In the genomic region with DNA sequence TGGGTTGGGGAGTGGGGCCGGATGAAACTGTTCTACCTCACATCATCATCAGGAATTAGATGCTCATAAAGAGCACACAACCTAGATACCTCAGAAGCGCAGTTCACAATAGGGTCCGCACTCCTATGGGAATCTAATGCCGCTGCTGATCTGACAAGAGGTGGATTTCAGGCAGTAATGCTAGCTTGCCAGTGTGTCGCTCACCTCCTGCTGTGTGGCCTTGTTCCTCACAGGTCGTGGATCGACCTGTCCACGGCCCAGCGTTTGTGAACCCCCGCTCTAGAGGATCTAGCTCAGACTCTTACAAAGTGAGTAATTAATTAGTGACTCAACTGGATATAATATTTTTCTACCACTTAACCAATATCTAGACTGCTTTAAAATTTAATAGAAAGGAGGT, we compare ENCODE assay signal across 2 cellular contexts.
TF ChIP-seq lines count a peak whose summit lies in the region.

No MANE protein-coding gene starts in this region.

TF ChIP-seq in GM23338, 12 proteins besides CTCF, POLR2A, EP300 and RAD21 (continued from another document):
- TF ChIP-seq, protein P1, sequence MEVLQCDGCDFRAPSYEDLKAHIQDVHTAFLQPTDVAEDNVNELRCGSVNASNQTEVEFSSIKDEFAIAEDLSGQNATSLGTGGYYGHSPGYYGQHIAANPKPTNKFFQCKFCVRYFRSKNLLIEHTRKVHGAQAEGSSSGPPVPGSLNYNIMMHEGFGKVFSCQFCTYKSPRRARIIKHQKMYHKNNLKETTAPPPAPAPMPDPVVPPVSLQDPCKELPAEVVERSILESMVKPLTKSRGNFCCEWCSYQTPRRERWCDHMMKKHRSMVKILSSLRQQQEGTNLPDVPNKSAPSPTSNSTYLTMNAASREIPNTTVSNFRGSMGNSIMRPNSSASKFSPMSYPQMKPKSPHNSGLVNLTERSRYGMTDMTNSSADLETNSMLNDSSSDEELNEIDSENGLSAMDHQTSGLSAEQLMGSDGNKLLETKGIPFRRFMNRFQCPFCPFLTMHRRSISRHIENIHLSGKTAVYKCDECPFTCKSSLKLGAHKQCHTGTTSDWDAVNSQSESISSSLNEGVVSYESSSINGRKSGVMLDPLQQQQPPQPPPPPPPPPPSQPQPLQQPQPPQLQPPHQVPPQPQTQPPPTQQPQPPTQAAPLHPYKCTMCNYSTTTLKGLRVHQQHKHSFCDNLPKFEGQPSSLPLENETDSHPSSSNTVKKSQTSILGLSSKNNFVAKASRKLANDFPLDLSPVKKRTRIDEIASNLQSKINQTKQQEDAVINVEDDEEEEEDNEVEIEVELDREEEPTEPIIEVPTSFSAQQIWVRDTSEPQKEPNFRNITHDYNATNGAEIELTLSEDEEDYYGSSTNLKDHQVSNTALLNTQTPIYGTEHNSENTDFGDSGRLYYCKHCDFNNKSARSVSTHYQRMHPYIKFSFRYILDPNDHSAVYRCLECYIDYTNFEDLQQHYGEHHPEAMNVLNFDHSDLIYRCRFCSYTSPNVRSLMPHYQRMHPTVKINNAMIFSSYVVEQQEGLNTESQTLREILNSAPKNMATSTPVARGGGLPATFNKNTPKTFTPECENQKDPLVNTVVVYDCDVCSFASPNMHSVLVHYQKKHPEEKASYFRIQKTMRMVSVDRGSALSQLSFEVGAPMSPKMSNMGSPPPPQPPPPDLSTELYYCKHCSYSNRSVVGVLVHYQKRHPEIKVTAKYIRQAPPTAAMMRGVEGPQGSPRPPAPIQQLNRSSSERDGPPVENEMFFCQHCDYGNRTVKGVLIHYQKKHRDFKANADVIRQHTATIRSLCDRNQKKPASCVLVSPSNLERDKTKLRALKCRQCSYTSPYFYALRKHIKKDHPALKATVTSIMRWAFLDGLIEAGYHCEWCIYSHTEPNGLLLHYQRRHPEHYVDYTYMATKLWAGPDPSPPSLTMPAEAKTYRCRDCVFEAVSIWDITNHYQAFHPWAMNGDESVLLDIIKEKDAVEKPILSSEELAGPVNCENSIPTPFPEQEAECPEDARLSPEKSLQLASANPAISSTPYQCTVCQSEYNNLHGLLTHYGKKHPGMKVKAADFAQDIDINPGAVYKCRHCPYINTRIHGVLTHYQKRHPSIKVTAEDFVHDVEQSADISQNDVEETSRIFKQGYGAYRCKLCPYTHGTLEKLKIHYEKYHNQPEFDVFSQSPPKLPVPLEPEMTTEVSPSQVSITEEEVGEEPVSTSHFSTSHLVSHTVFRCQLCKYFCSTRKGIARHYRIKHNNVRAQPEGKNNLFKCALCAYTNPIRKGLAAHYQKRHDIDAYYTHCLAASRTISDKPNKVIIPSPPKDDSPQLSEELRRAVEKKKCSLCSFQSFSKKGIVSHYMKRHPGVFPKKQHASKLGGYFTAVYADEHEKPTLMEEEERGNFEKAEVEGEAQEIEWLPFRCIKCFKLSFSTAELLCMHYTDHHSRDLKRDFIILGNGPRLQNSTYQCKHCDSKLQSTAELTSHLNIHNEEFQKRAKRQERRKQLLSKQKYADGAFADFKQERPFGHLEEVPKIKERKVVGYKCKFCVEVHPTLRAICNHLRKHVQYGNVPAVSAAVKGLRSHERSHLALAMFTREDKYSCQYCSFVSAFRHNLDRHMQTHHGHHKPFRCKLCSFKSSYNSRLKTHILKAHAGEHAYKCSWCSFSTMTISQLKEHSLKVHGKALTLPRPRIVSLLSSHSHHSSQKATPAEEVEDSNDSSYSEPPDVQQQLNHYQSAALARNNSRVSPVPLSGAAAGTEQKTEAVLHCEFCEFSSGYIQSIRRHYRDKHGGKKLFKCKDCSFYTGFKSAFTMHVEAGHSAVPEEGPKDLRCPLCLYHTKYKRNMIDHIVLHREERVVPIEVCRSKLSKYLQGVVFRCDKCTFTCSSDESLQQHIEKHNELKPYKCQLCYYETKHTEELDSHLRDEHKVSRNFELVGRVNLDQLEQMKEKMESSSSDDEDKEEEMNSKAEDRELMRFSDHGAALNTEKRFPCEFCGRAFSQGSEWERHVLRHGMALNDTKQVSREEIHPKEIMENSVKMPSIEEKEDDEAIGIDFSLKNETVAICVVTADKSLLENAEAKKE (CRISPR knock-in tag; IDR thresholded peaks at IDR 0.05): no peak
- no peak for TF ChIP-seq ETS1 (IDR thresholded peaks at IDR 0.05)
- TF ChIP-seq POLR2AphosphoS5 (IDR thresholded peaks at IDR 0.05; ENCODE audit: low read depth): no peak
- TF ChIP-seq, protein P2, sequence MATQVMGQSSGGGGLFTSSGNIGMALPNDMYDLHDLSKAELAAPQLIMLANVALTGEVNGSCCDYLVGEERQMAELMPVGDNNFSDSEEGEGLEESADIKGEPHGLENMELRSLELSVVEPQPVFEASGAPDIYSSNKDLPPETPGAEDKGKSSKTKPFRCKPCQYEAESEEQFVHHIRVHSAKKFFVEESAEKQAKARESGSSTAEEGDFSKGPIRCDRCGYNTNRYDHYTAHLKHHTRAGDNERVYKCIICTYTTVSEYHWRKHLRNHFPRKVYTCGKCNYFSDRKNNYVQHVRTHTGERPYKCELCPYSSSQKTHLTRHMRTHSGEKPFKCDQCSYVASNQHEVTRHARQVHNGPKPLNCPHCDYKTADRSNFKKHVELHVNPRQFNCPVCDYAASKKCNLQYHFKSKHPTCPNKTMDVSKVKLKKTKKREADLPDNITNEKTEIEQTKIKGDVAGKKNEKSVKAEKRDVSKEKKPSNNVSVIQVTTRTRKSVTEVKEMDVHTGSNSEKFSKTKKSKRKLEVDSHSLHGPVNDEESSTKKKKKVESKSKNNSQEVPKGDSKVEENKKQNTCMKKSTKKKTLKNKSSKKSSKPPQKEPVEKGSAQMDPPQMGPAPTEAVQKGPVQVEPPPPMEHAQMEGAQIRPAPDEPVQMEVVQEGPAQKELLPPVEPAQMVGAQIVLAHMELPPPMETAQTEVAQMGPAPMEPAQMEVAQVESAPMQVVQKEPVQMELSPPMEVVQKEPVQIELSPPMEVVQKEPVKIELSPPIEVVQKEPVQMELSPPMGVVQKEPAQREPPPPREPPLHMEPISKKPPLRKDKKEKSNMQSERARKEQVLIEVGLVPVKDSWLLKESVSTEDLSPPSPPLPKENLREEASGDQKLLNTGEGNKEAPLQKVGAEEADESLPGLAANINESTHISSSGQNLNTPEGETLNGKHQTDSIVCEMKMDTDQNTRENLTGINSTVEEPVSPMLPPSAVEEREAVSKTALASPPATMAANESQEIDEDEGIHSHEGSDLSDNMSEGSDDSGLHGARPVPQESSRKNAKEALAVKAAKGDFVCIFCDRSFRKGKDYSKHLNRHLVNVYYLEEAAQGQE (IDR thresholded peaks at IDR 0.05; ENCODE audit: unreplicated experiment): no peak
- TF ChIP-seq EZH2phosphoT487 (IDR thresholded peaks at IDR 0.05; ENCODE audit: unreplicated experiment): no peak
- TF ChIP-seq CREB1 (CRISPR knock-in tag; IDR thresholded peaks at IDR 0.05; ENCODE audit: low read depth): no peak
- TF ChIP-seq JUNB (IDR thresholded peaks at IDR 0.05; ENCODE audit: unreplicated experiment): no peak

TF ChIP-seq in WTC11, 78 proteins besides CTCF, POLR2A, EP300 and RAD21 (continued from another document):
- TF ChIP-seq, protein P3, sequence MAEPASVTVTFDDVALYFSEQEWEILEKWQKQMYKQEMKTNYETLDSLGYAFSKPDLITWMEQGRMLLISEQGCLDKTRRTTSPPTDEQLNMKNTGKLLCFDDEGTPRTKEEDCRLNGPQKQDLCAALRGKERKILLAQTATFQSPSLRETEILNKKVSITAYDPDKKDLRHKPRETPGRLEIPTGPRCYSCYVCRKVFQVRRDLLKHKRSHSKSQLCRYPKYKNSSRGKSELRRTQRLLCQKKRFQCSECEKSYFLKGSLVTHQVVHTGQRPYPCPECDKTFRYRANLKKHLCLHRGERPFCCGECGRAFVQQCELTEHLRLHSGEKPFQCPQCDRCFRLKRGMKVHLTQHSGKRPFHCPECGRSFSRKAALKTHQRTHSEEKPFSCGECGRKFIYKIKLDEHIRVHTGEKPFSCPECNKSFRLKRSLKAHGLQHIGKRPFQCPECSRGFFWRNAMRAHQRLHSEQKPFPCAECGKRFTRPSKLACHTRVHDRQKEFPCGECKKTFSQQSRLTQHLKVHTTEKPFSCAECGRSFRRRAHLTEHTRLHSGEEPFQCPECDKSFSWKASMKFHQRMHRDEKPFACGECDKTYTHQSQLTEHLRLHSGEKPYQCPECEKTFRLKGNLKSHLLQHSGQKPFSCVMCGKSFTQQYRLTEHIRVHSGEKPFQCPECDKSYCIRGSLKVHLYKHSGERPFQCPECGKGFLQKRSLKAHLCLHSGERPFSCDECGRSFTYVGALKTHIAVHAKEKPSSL (CRISPR knock-in tag; conservative IDR thresholded peaks at IDR 0.05): no peak
- TF ChIP-seq ZNF232 (CRISPR knock-in tag; IDR thresholded peaks at IDR 0.05): no peak
- TF ChIP-seq ARID4B (CRISPR knock-in tag; IDR thresholded peaks at IDR 0.05; ENCODE audit: borderline replicate concordance): no peak
- TF ChIP-seq ZNF317 (CRISPR knock-in tag; IDR thresholded peaks at IDR 0.05; ENCODE audit: borderline replicate concordance, low read depth): no peak
- TF ChIP-seq RELA (CRISPR knock-in tag; IDR thresholded peaks at IDR 0.05; ENCODE audit: borderline replicate concordance): no peak
- TF ChIP-seq E2F4 (CRISPR knock-in tag; IDR thresholded peaks at IDR 0.05; ENCODE audit: borderline replicate concordance, low read depth): no peak
- TF ChIP-seq MLX (CRISPR knock-in tag; IDR thresholded peaks at IDR 0.05): no peak
- no peak for TF ChIP-seq TP53 (CRISPR knock-in tag; IDR thresholded peaks at IDR 0.05)
